ENCODE assay signal across 1 cellular context in genomic region chr6:3913077-3913957, GRCh38.
A peak's percentile ranks its signal among the peaks of the same experiment; 100 is the strongest.
TF ChIP-seq lines count a peak whose summit lies in the region.

No MANE protein-coding gene starts in this region.

TF ChIP-seq in HepG2, 621 proteins besides CTCF, POLR2A, EP300 and RAD21 (continued from another document and continues in another):
- peak; percentile 97 for TF ChIP-seq BCL6 (CRISPR knock-in tag; IDR thresholded peaks at IDR 0.05)
- peak; percentile 96 for TF ChIP-seq ARNTL (CRISPR knock-in tag; IDR thresholded peaks at IDR 0.05)
- 0 out of 2 replicates have a peak, but pooled peaks have one; percentile 49 for TF ChIP-seq GMEB1 (CRISPR knock-in tag; IDR thresholded peaks at IDR 0.05; ENCODE audit: borderline replicate concordance)
- TF ChIP-seq ASH2L (IDR thresholded peaks at IDR 0.05; ENCODE audit: insufficient read length, low read depth, low read length): peak; percentile 99
- no peak for TF ChIP-seq DDIT3 (CRISPR knock-in tag; IDR thresholded peaks at IDR 0.05)
- TF ChIP-seq ZNF615 (CRISPR knock-in tag; IDR thresholded peaks at IDR 0.05; ENCODE audit: borderline replicate concordance): no peak
- TF ChIP-seq, protein P1, sequence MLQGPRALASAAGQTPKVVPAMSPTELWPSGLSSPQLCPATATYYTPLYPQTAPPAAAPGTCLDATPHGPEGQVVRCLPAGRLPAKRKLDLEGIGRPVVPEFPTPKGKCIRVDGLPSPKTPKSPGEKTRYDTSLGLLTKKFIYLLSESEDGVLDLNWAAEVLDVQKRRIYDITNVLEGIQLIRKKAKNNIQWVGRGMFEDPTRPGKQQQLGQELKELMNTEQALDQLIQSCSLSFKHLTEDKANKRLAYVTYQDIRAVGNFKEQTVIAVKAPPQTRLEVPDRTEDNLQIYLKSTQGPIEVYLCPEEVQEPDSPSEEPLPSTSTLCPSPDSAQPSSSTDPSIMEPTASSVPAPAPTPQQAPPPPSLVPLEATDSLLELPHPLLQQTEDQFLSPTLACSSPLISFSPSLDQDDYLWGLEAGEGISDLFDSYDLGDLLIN (CRISPR knock-in tag; IDR thresholded peaks at IDR 0.05; ENCODE audit: borderline replicate concordance): no peak
- no peak for TF ChIP-seq PTBP1 (IDR thresholded peaks at IDR 0.05; ENCODE audit: low read depth, low read length, poor library complexity, severe bottlenecking)
- TF ChIP-seq FOXP4 (CRISPR knock-in tag; IDR thresholded peaks at IDR 0.05): peak; percentile 73
- TF ChIP-seq DZIP1 (CRISPR knock-in tag; IDR thresholded peaks at IDR 0.05): no peak
- TF ChIP-seq ZNF205 (CRISPR knock-in tag; IDR thresholded peaks at IDR 0.05): peak; percentile 38
- no peak for TF ChIP-seq ZNF260 (CRISPR knock-in tag; IDR thresholded peaks at IDR 0.05; ENCODE audit: borderline replicate concordance, low read depth)
- TF ChIP-seq KLF15 (CRISPR knock-in tag; IDR thresholded peaks at IDR 0.05; ENCODE audit: borderline replicate concordance): no peak
- peak; percentile 92 for TF ChIP-seq GATAD2A (CRISPR knock-in tag; IDR thresholded peaks at IDR 0.05)
- TF ChIP-seq ZNF512B (CRISPR knock-in tag; IDR thresholded peaks at IDR 0.05; ENCODE audit: borderline replicate concordance): no peak
- TF ChIP-seq CHCHD3 (CRISPR knock-in tag; IDR thresholded peaks at IDR 0.05): no peak
- peak; percentile 93 for TF ChIP-seq NCOA2 (CRISPR knock-in tag; IDR thresholded peaks at IDR 0.05)
- TF ChIP-seq STAT5B (CRISPR knock-in tag; IDR thresholded peaks at IDR 0.05): no peak
- no peak for TF ChIP-seq HOXA7 (CRISPR knock-in tag; IDR thresholded peaks at IDR 0.05)
- TF ChIP-seq, protein P2, sequence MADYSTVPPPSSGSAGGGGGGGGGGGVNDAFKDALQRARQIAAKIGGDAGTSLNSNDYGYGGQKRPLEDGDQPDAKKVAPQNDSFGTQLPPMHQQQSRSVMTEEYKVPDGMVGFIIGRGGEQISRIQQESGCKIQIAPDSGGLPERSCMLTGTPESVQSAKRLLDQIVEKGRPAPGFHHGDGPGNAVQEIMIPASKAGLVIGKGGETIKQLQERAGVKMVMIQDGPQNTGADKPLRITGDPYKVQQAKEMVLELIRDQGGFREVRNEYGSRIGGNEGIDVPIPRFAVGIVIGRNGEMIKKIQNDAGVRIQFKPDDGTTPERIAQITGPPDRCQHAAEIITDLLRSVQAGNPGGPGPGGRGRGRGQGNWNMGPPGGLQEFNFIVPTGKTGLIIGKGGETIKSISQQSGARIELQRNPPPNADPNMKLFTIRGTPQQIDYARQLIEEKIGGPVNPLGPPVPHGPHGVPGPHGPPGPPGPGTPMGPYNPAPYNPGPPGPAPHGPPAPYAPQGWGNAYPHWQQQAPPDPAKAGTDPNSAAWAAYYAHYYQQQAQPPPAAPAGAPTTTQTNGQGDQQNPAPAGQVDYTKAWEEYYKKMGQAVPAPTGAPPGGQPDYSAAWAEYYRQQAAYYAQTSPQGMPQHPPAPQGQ (CRISPR knock-in tag; IDR thresholded peaks at IDR 0.05; ENCODE audit: borderline replicate concordance): no peak
- TF ChIP-seq NCOR1 (IDR thresholded peaks at IDR 0.05; ENCODE audit: borderline replicate concordance, low read length): peak; percentile 94; the same call in 1 of the 2 replicates
- TF ChIP-seq ZNF274 (CRISPR knock-in tag; IDR thresholded peaks at IDR 0.05): no peak
- no peak for TF ChIP-seq MXD4 (CRISPR knock-in tag; IDR thresholded peaks at IDR 0.05)
- no peak for TF ChIP-seq ZNF282 (IDR thresholded peaks at IDR 0.05; ENCODE audit: partially characterized antibody)
- TF ChIP-seq, protein P3, sequence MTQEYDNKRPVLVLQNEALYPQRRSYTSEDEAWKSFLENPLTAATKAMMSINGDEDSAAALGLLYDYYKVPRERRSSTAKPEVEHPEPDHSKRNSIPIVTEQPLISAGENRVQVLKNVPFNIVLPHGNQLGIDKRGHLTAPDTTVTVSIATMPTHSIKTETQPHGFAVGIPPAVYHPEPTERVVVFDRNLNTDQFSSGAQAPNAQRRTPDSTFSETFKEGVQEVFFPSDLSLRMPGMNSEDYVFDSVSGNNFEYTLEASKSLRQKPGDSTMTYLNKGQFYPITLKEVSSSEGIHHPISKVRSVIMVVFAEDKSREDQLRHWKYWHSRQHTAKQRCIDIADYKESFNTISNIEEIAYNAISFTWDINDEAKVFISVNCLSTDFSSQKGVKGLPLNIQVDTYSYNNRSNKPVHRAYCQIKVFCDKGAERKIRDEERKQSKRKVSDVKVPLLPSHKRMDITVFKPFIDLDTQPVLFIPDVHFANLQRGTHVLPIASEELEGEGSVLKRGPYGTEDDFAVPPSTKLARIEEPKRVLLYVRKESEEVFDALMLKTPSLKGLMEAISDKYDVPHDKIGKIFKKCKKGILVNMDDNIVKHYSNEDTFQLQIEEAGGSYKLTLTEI (CRISPR knock-in tag; conservative IDR thresholded peaks at IDR 0.05): no peak
- peak; percentile 51; the same call in 1 of the 2 replicates for TF ChIP-seq SP5 (CRISPR knock-in tag; IDR thresholded peaks at IDR 0.05; ENCODE audit: borderline replicate concordance, low read depth)
- TF ChIP-seq GATA4 (IDR thresholded peaks at IDR 0.05; ENCODE audit: borderline replicate concordance, low read depth): 0 out of 2 replicates have a peak, but pooled peaks have one; percentile 23
- peak in 1 of 2 experiments; percentile 52; a peak in 1 of 4 replicates for TF ChIP-seq KLF16 (CRISPR knock-in tag; IDR thresholded peaks at IDR 0.05)
- TF ChIP-seq ZNF574 (CRISPR knock-in tag; IDR thresholded peaks at IDR 0.05): peak; percentile 36; the same call in 1 of the 2 replicates
- peak; percentile 88 for TF ChIP-seq RARA (CRISPR knock-in tag; IDR thresholded peaks at IDR 0.05)
- peak; percentile 9; the same call in 1 of the 2 replicates for TF ChIP-seq SMC3 (IDR thresholded peaks at IDR 0.05; ENCODE audit: low read length)
- no peak for TF ChIP-seq ZNF251 (CRISPR knock-in tag; IDR thresholded peaks at IDR 0.05)
- TF ChIP-seq ZFX (CRISPR knock-in tag; IDR thresholded peaks at IDR 0.05; ENCODE audit: low read depth): no peak
- TF ChIP-seq PHF21A (CRISPR knock-in tag; IDR thresholded peaks at IDR 0.05): peak; percentile 81
- no peak for TF ChIP-seq ZNF672 (CRISPR knock-in tag; IDR thresholded peaks at IDR 0.05)
- peak; percentile 92 for TF ChIP-seq MED1 (CRISPR knock-in tag; IDR thresholded peaks at IDR 0.05)
- TF ChIP-seq NFE2 (CRISPR knock-in tag; IDR thresholded peaks at IDR 0.05): peak; percentile 97
- no peak for TF ChIP-seq ZNF83 (CRISPR knock-in tag; IDR thresholded peaks at IDR 0.05; ENCODE audit: borderline replicate concordance)
- TF ChIP-seq NFYB (CRISPR knock-in tag; IDR thresholded peaks at IDR 0.05): peak; percentile 36; the same call in 1 of the 2 replicates
- 0 out of 2 replicates have a peak, but pooled peaks have one; percentile 6 for TF ChIP-seq POGZ (CRISPR knock-in tag; IDR thresholded peaks at IDR 0.05)
- TF ChIP-seq, protein P4, sequence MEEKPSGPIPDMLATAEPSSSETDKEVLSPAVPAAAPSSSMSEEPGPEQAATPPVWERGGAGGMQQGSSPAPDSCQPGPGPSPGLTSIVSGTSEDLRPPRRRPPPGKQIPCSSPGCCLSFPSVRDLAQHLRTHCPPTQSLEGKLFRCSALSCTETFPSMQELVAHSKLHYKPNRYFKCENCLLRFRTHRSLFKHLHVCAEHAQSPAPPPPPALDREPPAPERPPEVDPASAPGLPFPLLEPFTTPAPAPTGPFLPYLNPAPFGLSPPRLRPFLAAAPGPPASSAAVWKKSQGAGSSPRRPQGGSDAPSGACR (CRISPR knock-in tag; IDR thresholded peaks at IDR 0.05): 0 out of 2 replicates have a peak, but pooled peaks have one; percentile 69
- TF ChIP-seq, protein P5, sequence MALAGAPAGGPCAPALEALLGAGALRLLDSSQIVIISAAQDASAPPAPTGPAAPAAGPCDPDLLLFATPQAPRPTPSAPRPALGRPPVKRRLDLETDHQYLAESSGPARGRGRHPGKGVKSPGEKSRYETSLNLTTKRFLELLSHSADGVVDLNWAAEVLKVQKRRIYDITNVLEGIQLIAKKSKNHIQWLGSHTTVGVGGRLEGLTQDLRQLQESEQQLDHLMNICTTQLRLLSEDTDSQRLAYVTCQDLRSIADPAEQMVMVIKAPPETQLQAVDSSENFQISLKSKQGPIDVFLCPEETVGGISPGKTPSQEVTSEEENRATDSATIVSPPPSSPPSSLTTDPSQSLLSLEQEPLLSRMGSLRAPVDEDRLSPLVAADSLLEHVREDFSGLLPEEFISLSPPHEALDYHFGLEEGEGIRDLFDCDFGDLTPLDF (CRISPR knock-in tag; IDR thresholded peaks at IDR 0.05): no peak
